19 cellular contexts compared by ENCODE assay signal in the genomic region with DNA sequence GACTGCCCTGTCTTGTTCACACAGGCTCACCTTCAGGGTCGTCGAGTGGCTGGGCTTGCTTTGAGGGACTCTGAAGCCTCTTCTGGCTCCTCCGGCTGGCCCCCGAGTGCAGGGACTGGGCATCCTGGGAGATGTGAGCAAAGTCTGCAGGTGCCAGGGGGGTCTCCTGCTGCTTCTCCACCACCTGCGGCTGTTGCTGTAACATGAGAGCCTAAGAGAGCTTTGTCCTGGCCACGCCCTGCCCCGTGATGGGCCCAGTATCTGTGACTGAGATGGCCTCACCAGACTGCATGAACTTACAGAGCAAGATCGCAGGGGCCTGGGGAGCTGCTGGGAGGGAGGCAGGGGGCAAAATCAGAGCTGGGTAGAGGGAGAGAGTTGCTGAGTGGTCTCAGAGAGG. TPM values are rescaled to one million over a fixed set of nuclear protein-coding genes. Genes with fewer than 3 reads are reported as not detected.
DNase-seq lines count a peak whose midpoint lies in the region; ATAC-seq, FAIRE-seq and TF ChIP-seq lines count a peak whose summit lies in the region.
"Had no signal": no experiment of that assay in that cellular context is flagged by ENCODE, and none has a peak within 500 bp of the region (broad histone marks: within the 10 kb centered on the region; RNA-seq: fewer than 3 reads in every experiment).

No MANE protein-coding gene starts in this region.

- ATAC-seq in HG02759 (IDR thresholded peaks at IDR 0.05; ENCODE audit: unreplicated experiment) = no peak
- ATAC-seq: body of pancreas; left lung; stimulated activated naive CD8-positive, alpha-beta T cell treated with anti-CD3 and anti-CD28 coated beads, Interleukin-15, Interleukin-2, amounts not matched to agents 100 U/mL and 50 U/mL, for 24 hours had no signal

- no peaks in the 10 kb centered on the region for H3K79me1 ChIP-seq in H1 (ENCODE audit: low read depth, low read length)

- no peak overlapping the region; the same call in none of the 2 replicates for H4K8ac ChIP-seq in H1 (ENCODE audit: extremely low read depth, insufficient read depth, low read length)

- no peak overlapping the region for H3K56ac ChIP-seq in H1 (replicated peaks; ENCODE audit: insufficient read length, low read depth, low read length)

- no peaks in the 10 kb centered on the region for H3K79me2 ChIP-seq in H1 (ENCODE audit: control insufficient read depth in 1 of 2, insufficient read depth in 2 of 2, low read length in 2 of 2)

- no peak overlapping the region for H2BK20ac ChIP-seq in H1 (ENCODE audit: low read length)

- H3K4me2 ChIP-seq in H1 (ENCODE audit: insufficient read depth in 1 of 2, low read depth in 2 of 2, low read length in 2 of 2) = peak overlapping the region; percentile 20 to 53; a peak in 3 of 4 replicates

- no peak overlapping the region for H2AK5ac ChIP-seq in H1 (ENCODE audit: low read depth, low read length)

- no peak overlapping the region for H2BK12ac ChIP-seq in H1 (ENCODE audit: low read depth, low read length)

- no peaks in the 10 kb centered on the region for H3K36me3 ChIP-seq in H1 (ENCODE audit: control insufficient read depth in 2 of 4, insufficient read depth in 4 of 4, low read length in 3 of 4)
- H3K36me3 ChIP-seq: left lung, spleen had no signal

- peak overlapping the region; percentile 33 for H3K27ac Mint-ChIP-seq in progenitor cell of endocrine pancreas
- H3K27ac Mint-ChIP-seq: activated naive CD4-positive, alpha-beta T cell treated with anti-CD3 and anti-CD28 coated beads, Interleukin-2, amount 50 U/mL, for 24 hours had no signal

- POLR2A ChIA-PET in H1 (lab: Charles Lee; ENCODE audit: partially characterized antibody) = interaction anchor here (0.5 to 2.2 kb wide), 11 partner anchors 10 to 86 kb away, joined by 3 to 13 read pairs (median 4); a partner anchor contains a TSS

- TF ChIP-seq POLR2A in H1 (IDR thresholded peaks at IDR 0.05; ENCODE audit: control extremely low read depth in 1 of 2, low read depth in 2 of 2, low read length in 2 of 2) = 0 out of 3 replicates have a peak, but pooled peaks of 1 of the 2 experiments have one; percentile 20

- H2BK5ac ChIP-seq in H1 (ENCODE audit: low read depth, low read length) = 0 out of 2 replicates have a peak overlapping the region, but pooled peaks have one; percentile 32

- TF ChIP-seq EP300 in H1 (IDR thresholded peaks at IDR 0.05; ENCODE audit: borderline replicate concordance in 1 of 2, low read depth in 2 of 2, low read length in 2 of 2) = no peak

- H4K20me1 ChIP-seq in H1 (replicated peaks in 1 of 2; ENCODE audit: control insufficient read depth in 1 of 2, insufficient read depth in 2 of 2, low read length in 2 of 2) = no peaks in the 10 kb centered on the region

- peak overlapping the region; percentile 22 for H4K91ac ChIP-seq in H1 (replicated peaks; ENCODE audit: insufficient read length, low read length)

- 0 out of 2 replicates have a peak overlapping the region, but pooled peaks have one; percentile 24 for H2AFZ ChIP-seq in H1 (ENCODE audit: low read length)

- H4K5ac ChIP-seq in H1 (ENCODE audit: insufficient read length, low read depth, low read length) = peak overlapping the region; percentile 39

- peak overlapping the region; percentile 76 for H3K18ac ChIP-seq in H1 (ENCODE audit: extremely low read depth, low read length)

- H3K4me1 ChIP-seq in H1 (replicated peaks in 1 of 4; ENCODE audit: control insufficient read depth in 3 of 4, insufficient read depth in 4 of 4, low read length in 3 of 4) = peaks cover 0 to 5% (median 3%) of the 10 kb centered on the region in 4 experiments; a peak in 5 of 7 replicates
- H3K4me1 ChIP-seq: body of pancreas, left lung had no signal

- no peaks in the 10 kb centered on the region for H3K27me3 ChIP-seq in H1 (replicated peaks in 1 of 4; ENCODE audit: control insufficient read depth in 3 of 4, extremely low read depth in 1 of 4, insufficient read depth in 3 of 4, low read length in 3 of 4)
- H3K27me3 ChIP-seq: body of pancreas had no signal

- peaks cover 4% of the 10 kb centered on the region for H3K27me3 Mint-ChIP-seq in progenitor cell of endocrine pancreas

- no peak overlapping the region for H2BK120ac ChIP-seq in H1 (replicated peaks; ENCODE audit: low read depth, low read length)

- CTCF ChIA-PET in H1 (lab: Charles Lee; ENCODE audit: partially characterized antibody) = interaction anchor here (0.6 to 2.4 kb wide), 9 partner anchors 9 to 347 kb away, joined by 3 to 11 read pairs (median 3); a partner anchor contains a TSS

- WGBS in H1 (ENCODE audit: extremely low coverage in 1 of 2, insufficient coverage in 1 of 2, insufficient read length in 1 of 2, insufficient replicate concordance in 2 of 2, low coverage in 1 of 2, low lambda C conversion rate in 2 of 2, missing lambda C conversion rate in 1 of 2), 2 experiments = 42% methylated on average over 8 of the region's 8 CpGs; no CpG with 5 or more reads in 1 of the 2 experiments

- H3K23me2 ChIP-seq in H1 (ENCODE audit: low read depth, low read length) = no peaks in the 10 kb centered on the region

- no peaks in the 10 kb centered on the region for H3K4me1 Mint-ChIP-seq in progenitor cell of endocrine pancreas (ENCODE audit: low read depth)
- H3K4me1 Mint-ChIP-seq: activated naive CD4-positive, alpha-beta T cell treated with anti-CD3 and anti-CD28 coated beads, Interleukin-2, amount 50 U/mL, for 24 hours had no signal

- no peak overlapping the region for H3K4me3 Mint-ChIP-seq in progenitor cell of endocrine pancreas (ENCODE audit: low read depth)
- H3K4me3 Mint-ChIP-seq: activated naive CD4-positive, alpha-beta T cell treated with anti-CD3 and anti-CD28 coated beads, Interleukin-2, amount 50 U/mL, for 24 hours had no signal

- TF ChIP-seq CTCF in H1 (IDR thresholded peaks at IDR 0.05; ENCODE audit: control extremely low read depth in 1 of 3, insufficient read depth in 1 of 3, low read depth in 1 of 3, low read length in 3 of 3) = no peak
- TF ChIP-seq CTCF in progenitor cell of endocrine pancreas (IDR thresholded peaks at IDR 0.05; ENCODE audit: unreplicated experiment) = no peak

- H2BK15ac ChIP-seq in H1 (ENCODE audit: low read length) = peak overlapping the region; percentile 81; the same call in 1 of the 2 replicates

- FAIRE-seq in H1 (lab: Jason Lieb, UNC) = no peak
- FAIRE-seq: GM18507 had no signal

- TF ChIP-seq RAD21 in H1 (IDR thresholded peaks at IDR 0.05 in 1 of 2, conservative IDR thresholded peaks at IDR 0.05 in 1 of 2; ENCODE audit: low read depth in 2 of 2, low read length in 2 of 2) = no peak; a peak in 1 of 4 replicates

- no peak overlapping the region for H3K9ac ChIP-seq in H1 (replicated peaks in 1 of 4; ENCODE audit: extremely low read depth in 1 of 4, low read depth in 3 of 4, low read length in 3 of 4)

- no peak overlapping the region for H3K14ac ChIP-seq in H1 (ENCODE audit: insufficient read length)

- H3K9me3 ChIP-seq in H1 (ENCODE audit: insufficient read depth in 2 of 2, low read depth in 1 of 2, low read length in 1 of 2) = no peaks in the 10 kb centered on the region

- H3K23ac ChIP-seq in H1 (ENCODE audit: insufficient read length) = no peak overlapping the region

- H3K4me3 ChIP-seq in H1 (ENCODE audit: extremely low read depth in 1 of 4, insufficient read depth in 2 of 4, low read depth in 3 of 4, low read length in 4 of 4) = 0 out of 8 replicates have a peak overlapping the region, but pooled peaks of 1 of the 4 experiments have one; percentile 3
- H3K4me3 ChIP-seq: body of pancreas, left lung, spleen had no signal

- H3K36me3 Mint-ChIP-seq in progenitor cell of endocrine pancreas (ENCODE audit: insufficient read depth) = no peaks in the 10 kb centered on the region

- peaks cover 3% of the 10 kb centered on the region for H3K9me3 Mint-ChIP-seq in progenitor cell of endocrine pancreas (ENCODE audit: low read depth)

- DNase-seq in DMS53 (lab: John Stamatoyannopoulos, UW) (peak; percentile 11), DMS53 treated with DMSO at 0.1 percent for 48 hours (lab: John Stamatoyannopoulos, UW; ENCODE audit: unreplicated experiment) (no peak), NCI-H2107 treated with DMSO at 0.1 percent for 48 hours (lab: John Stamatoyannopoulos, UW; ENCODE audit: unreplicated experiment) (peak; percentile 62), H1 (ENCODE audit: low read depth in 1 of 2, low spot score in 2 of 2) (peak in 1 of 2 experiments; percentile 75), progenitor cell of endocrine pancreas (ENCODE audit: low spot score, unreplicated experiment) (no peak), OCI-M2 (lab: John Stamatoyannopoulos, UW; ENCODE audit: unreplicated experiment) (no peak)
- DNase-seq in activated naive CD4-positive, alpha-beta T cell (lab: John Stamatoyannopoulos, UW) = no peak
- DNase-seq: activated CD4-positive, CD25-positive, alpha-beta regulatory T cell treated with anti-CD3 and anti-CD28 coated beads, Interleukin-2, amount 50 U/mL, for 72 hours; activated CD8-positive, alpha-beta memory T cell treated with anti-CD3 and anti-CD28 coated beads, Interleukin-2, amount 50 U/mL, for 48 hours; body of pancreas; NCI-H524 treated with DMSO at 0.1 percent for 48 hours; stimulated activated naive CD8-positive, alpha-beta T cell treated with anti-CD3 and anti-CD28 coated beads, Interleukin-15, Interleukin-2, amounts not matched to agents 100 U/mL and 50 U/mL, for 24 hours; T-helper 2 cell had no signal

- no peak overlapping the region for H3K27ac ChIP-seq in H1 (ENCODE audit: low read depth, low read length)
- H3K27ac ChIP-seq: body of pancreas, left lung, spleen had no signal

- H3K4ac ChIP-seq in H1 (replicated peaks; ENCODE audit: insufficient read length, low read depth, low read length) = no peak overlapping the region

RNA-seq across cellular contexts. Expression of a gene that starts 12.5 kb away (rescaled TPM):
- total RNA-seq in H1 (2021; fragmentation: NEBNext Ultra II Directional; extraction: Animal tissue kit (Norgen Biotek cat#: 25700)) = 1.7 and 2.4 TPM in 2 replicates
- 4.4 and 6.1 TPM in 2 replicates for polyA plus RNA-seq in H1 (2011; rRNA removed)
- polyA plus RNA-seq in H1 (2011; cell fraction: cytosol; rRNA removed) = 5.1 TPM
- polyA plus RNA-seq in H1 (2011; cell fraction: nucleus; rRNA removed) = 11.3 TPM
- 1.6 to 3.0 TPM (median 2.4 TPM) in 4 replicates for polyA plus RNA-seq in H1 (2012, experiment 1 of 2)
- polyA plus RNA-seq in H1 (2012, experiment 2 of 2) = 0.96 TPM
- polyA plus RNA-seq in H1 (2013, experiment 1 of 2) = 1.0 TPM
- 1.5 TPM for polyA plus RNA-seq in H1 (2013, experiment 2 of 2)
- 5.1 and 5.3 TPM in 2 replicates for polyA minus RNA-seq in H1 (2011; rRNA and poly(A)+ RNA removed)
- 2.3 TPM for polyA minus RNA-seq in H1 (2011; cell fraction: cytosol; rRNA and poly(A)+ RNA removed)
- polyA minus RNA-seq in H1 (2011; cell fraction: nucleus; rRNA and poly(A)+ RNA removed) = 16.1 TPM
- total RNA-seq in progenitor cell of endocrine pancreas = 0.60 and 0.71 TPM in 2 replicates
- total RNA-seq: A172, spleen had no signal

RNA-seq across cellular contexts. Expression of a gene that starts 21.8 kb away (rescaled TPM):
- 135 and 139 TPM in 2 replicates for total RNA-seq in H1 (2021; fragmentation: NEBNext Ultra II Directional; extraction: Animal tissue kit (Norgen Biotek cat#: 25700))
- 127 and 219 TPM in 2 replicates for polyA plus RNA-seq in H1 (2011; rRNA removed)
- polyA plus RNA-seq in H1 (2011; cell fraction: cytosol; rRNA removed) = 101 TPM
- polyA plus RNA-seq in H1 (2011; cell fraction: nucleus; rRNA removed) = 175 TPM
- polyA plus RNA-seq in H1 (2012, experiment 1 of 2) = 128 to 149 TPM (median 143 TPM) in 4 replicates
- polyA plus RNA-seq in H1 (2012, experiment 2 of 2) = 158 TPM
- polyA plus RNA-seq in H1 (2013, experiment 1 of 2) = 111 TPM
- polyA plus RNA-seq in H1 (2013, experiment 2 of 2) = 108 TPM
- polyA minus RNA-seq in H1 (2011; rRNA and poly(A)+ RNA removed) = 76.3 and 122 TPM in 2 replicates
- polyA minus RNA-seq in H1 (2011; cell fraction: cytosol; rRNA and poly(A)+ RNA removed) = 86.4 TPM
- polyA minus RNA-seq in H1 (2011; cell fraction: nucleus; rRNA and poly(A)+ RNA removed) = 48.3 TPM
- 30.4 and 36.2 TPM in 2 replicates for total RNA-seq in progenitor cell of endocrine pancreas

RNA-seq across cellular contexts. Expression of a gene that starts 54.3 kb away (rescaled TPM):
- total RNA-seq in H1 (2021; fragmentation: NEBNext Ultra II Directional; extraction: Animal tissue kit (Norgen Biotek cat#: 25700)) = 1.6 and 1.7 TPM in 2 replicates
- 1.3 and 2.6 TPM in 2 replicates for polyA plus RNA-seq in H1 (2011; rRNA removed)
- polyA plus RNA-seq in H1 (2011; cell fraction: cytosol; rRNA removed) = 2.6 TPM
- 2.0 TPM for polyA plus RNA-seq in H1 (2011; cell fraction: nucleus; rRNA removed)
- 2.9 to 4.5 TPM (median 3.9 TPM) in 4 replicates for polyA plus RNA-seq in H1 (2012, experiment 1 of 2)
- 1.1 TPM for polyA plus RNA-seq in H1 (2012, experiment 2 of 2)
- polyA plus RNA-seq in H1 (2013, experiment 1 of 2) = 0.99 TPM
- 1.1 TPM for polyA plus RNA-seq in H1 (2013, experiment 2 of 2)
- polyA minus RNA-seq in H1 (2011; rRNA and poly(A)+ RNA removed) = 2.4 and 2.7 TPM in 2 replicates
- 1.4 TPM for polyA minus RNA-seq in H1 (2011; cell fraction: cytosol; rRNA and poly(A)+ RNA removed)
- polyA minus RNA-seq in H1 (2011; cell fraction: nucleus; rRNA and poly(A)+ RNA removed) = 1.5 TPM
- not detected in 2 replicates for total RNA-seq in progenitor cell of endocrine pancreas
- total RNA-seq: A172, body of pancreas, spleen had no signal

RNA-seq across cellular contexts. Expression of a gene that starts 59.2 kb away (rescaled TPM):
- 74.0 and 75.6 TPM in 2 replicates for total RNA-seq in H1 (2021; fragmentation: NEBNext Ultra II Directional; extraction: Animal tissue kit (Norgen Biotek cat#: 25700))
- 28.6 and 36.0 TPM in 2 replicates for polyA plus RNA-seq in H1 (2011; rRNA removed)
- 55.0 TPM for polyA plus RNA-seq in H1 (2011; cell fraction: cytosol; rRNA removed)
- 22.7 TPM for polyA plus RNA-seq in H1 (2011; cell fraction: nucleus; rRNA removed)
- polyA plus RNA-seq in H1 (2012, experiment 1 of 2) = 48.8 to 77.9 TPM (median 54.7 TPM) in 4 replicates
- 17.4 TPM for polyA plus RNA-seq in H1 (2012, experiment 2 of 2)
- 25.9 TPM for polyA plus RNA-seq in H1 (2013, experiment 1 of 2)
- polyA plus RNA-seq in H1 (2013, experiment 2 of 2) = 24.9 TPM
- 104 and 170 TPM in 2 replicates for polyA minus RNA-seq in H1 (2011; rRNA and poly(A)+ RNA removed)
- 41.8 TPM for polyA minus RNA-seq in H1 (2011; cell fraction: cytosol; rRNA and poly(A)+ RNA removed)
- 31.7 TPM for polyA minus RNA-seq in H1 (2011; cell fraction: nucleus; rRNA and poly(A)+ RNA removed)
- 79.8 and 88.9 TPM in 2 replicates for total RNA-seq in progenitor cell of endocrine pancreas

RNA-seq across cellular contexts. Expression of a gene that starts 59.4 kb away (rescaled TPM):
- total RNA-seq in H1 (2021; fragmentation: NEBNext Ultra II Directional; extraction: Animal tissue kit (Norgen Biotek cat#: 25700)) = 28.6 and 33.1 TPM in 2 replicates
- polyA plus RNA-seq in H1 (2011; rRNA removed) = 9.6 and 12.5 TPM in 2 replicates
- polyA plus RNA-seq in H1 (2011; cell fraction: cytosol; rRNA removed) = 15.1 TPM
- 8.8 TPM for polyA plus RNA-seq in H1 (2011; cell fraction: nucleus; rRNA removed)
- 11.8 to 20.4 TPM (median 14.1 TPM) in 4 replicates for polyA plus RNA-seq in H1 (2012, experiment 1 of 2)
- polyA plus RNA-seq in H1 (2012, experiment 2 of 2) = 2.8 TPM
- 20.7 TPM for polyA plus RNA-seq in H1 (2013, experiment 1 of 2)
- 18.1 TPM for polyA plus RNA-seq in H1 (2013, experiment 2 of 2)
- polyA minus RNA-seq in H1 (2011; rRNA and poly(A)+ RNA removed) = 24.9 and 27.2 TPM in 2 replicates
- polyA minus RNA-seq in H1 (2011; cell fraction: cytosol; rRNA and poly(A)+ RNA removed) = 12.1 TPM
- polyA minus RNA-seq in H1 (2011; cell fraction: nucleus; rRNA and poly(A)+ RNA removed) = 30.0 TPM
- 21.0 TPM in 2 replicates for total RNA-seq in progenitor cell of endocrine pancreas

Comparison
In these comparisons a context has a peak if more than half of its experiments do, and no peak if none do; other contexts are left out.
1. DNase-seq: peak in DMS53 (single experiment) and NCI-H2107 treated with DMSO at 0.1 percent for 48 hours (single experiment); none in DMS53 treated with DMSO at 0.1 percent for 48 hours (single experiment), progenitor cell of endocrine pancreas (single experiment), activated naive CD4-positive, alpha-beta T cell (0 of 4) and OCI-M2 (single experiment).